Comparison of ENCODE assay signal across 16 cellular contexts in the genomic region with DNA sequence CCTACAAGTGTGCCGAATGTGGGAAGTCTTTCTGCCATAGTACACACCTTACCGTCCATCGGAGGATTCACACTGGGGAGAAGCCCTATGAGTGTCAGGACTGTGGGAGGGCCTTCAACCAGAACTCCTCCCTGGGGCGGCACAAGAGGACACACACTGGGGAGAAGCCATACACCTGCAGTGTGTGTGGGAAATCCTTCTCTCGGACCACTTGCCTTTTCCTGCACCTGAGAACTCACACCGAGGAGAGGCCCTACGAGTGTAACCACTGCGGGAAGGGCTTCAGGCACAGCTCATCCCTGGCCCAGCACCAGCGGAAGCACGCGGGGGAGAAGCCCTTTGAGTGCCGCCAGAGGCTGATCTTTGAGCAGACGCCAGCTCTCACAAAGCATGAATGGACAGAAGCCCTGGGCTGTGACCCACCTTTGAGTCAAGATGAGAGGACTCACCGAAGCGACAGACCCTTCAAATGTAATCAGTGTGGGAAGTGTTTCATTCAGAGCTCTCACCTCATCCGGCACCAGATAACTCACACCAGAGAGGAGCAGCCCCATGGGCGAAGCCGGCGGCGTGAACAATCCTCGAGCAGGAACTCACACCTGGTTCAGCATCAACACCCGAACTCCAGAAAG. TPM values are rescaled to one million over a fixed set of nuclear protein-coding genes. Genes with fewer than 3 reads are reported as not detected.
A peak's percentile ranks its signal among the peaks of the same experiment; 100 is the strongest.
DNase-seq lines count a peak whose midpoint lies in the region; ATAC-seq, FAIRE-seq and TF ChIP-seq lines count a peak whose summit lies in the region.
"Had no signal": no experiment of that assay in that cellular context is flagged by ENCODE, and none has a peak within 500 bp of the region (broad histone marks: within the 10 kb centered on the region; RNA-seq: fewer than 3 reads in every experiment).

No MANE protein-coding gene starts in this region.

- FAIRE-seq in K562 (lab: Jason Lieb, UNC) = no peak
- FAIRE-seq: GM12891, GM19239 had no signal

- POLR2A ChIA-PET in HCT116 (lab: Charles Lee) = no interaction called here
- POLR2A ChIA-PET in K562 (lab: Yijun Ruan, JAX) = no interaction called here

- no peaks in the 10 kb centered on the region for H3K9me2 ChIP-seq in HCT116 (ENCODE audit: insufficient read depth)

- TF ChIP-seq EP300 in K562 (IDR thresholded peaks at IDR 0.05; ENCODE audit: low read length) = no peak

- H3K27me3 ChIP-seq in HCT116 (ENCODE audit: insufficient read depth, low read length) (no peaks in the 10 kb centered on the region), K562 (ENCODE audit: control insufficient read depth in 2 of 2, insufficient read depth in 2 of 2, low read length in 2 of 2) (no peaks in the 10 kb centered on the region), subcutaneous abdominal adipose tissue (ENCODE audit: control insufficient read depth in 5 of 5, insufficient read depth in 4 of 5, low read length in 5 of 5) (no peaks in the 10 kb centered on the region)

- BruUV-seq in HCT116 (replicated peaks; lab: Mats Ljungman, UMichigan) (TSS peak; percentile 25), K562 (replicated peaks; lab: Mats Ljungman, UMichigan) (no TSS peak)

- H3K9me1 ChIP-seq in K562 (ENCODE audit: control insufficient read depth, insufficient read depth, low read length) = no peaks in the 10 kb centered on the region

- 98% methylated on average over 21 of the region's 22 CpGs for WGBS in K562 (ENCODE audit: insufficient coverage, low coverage, missing lambda C conversion rate)

- H3K9me3 ChIP-seq in HCT116 (ENCODE audit: control insufficient read depth in 1 of 2, insufficient read depth in 1 of 2, low read depth in 1 of 2, low read length in 2 of 2) = peaks cover 21 to 40% of the 10 kb centered on the region in 2 experiments; a peak in 3 of 4 replicates
- H3K9me3 ChIP-seq in K562 (replicated peaks; ENCODE audit: control insufficient read depth, insufficient read depth, low read depth, low read length) = peaks cover 11% of the 10 kb centered on the region
- peaks cover 7 to 45% (median 39%) of the 10 kb centered on the region in 5 donors for H3K9me3 ChIP-seq in subcutaneous abdominal adipose tissue (ENCODE audit: control insufficient read depth in 5 of 5, low read length in 5 of 5)

- no peak for TF ChIP-seq CTCF in HCT116 (IDR thresholded peaks at IDR 0.05 in 2 of 3, conservative IDR thresholded peaks at IDR 0.05 in 1 of 3; ENCODE audit: borderline replicate concordance in 1 of 3, insufficient read depth in 1 of 3, low read depth in 2 of 3, low read length in 2 of 3)
- TF ChIP-seq CTCF in K562 (IDR thresholded peaks at IDR 0.05 in 2 of 3, conservative IDR thresholded peaks at IDR 0.05 in 1 of 3; ENCODE audit: insufficient read depth in 2 of 3, low read depth in 1 of 3, low read length in 3 of 3) = no peak

- CTCF ChIA-PET in HCT116 (lab: Charles Lee) = no interaction called here
- CTCF ChIA-PET in K562 (lab: Yijun Ruan, JAX; ENCODE audit: low intra/inter-chr PET ratio) = no interaction called here

- H3K4me1 ChIP-seq in HCT116 (ENCODE audit: control insufficient read depth in 1 of 2, insufficient read depth in 2 of 2, low read length in 2 of 2) = no peaks in the 10 kb centered on the region
- no peaks in the 10 kb centered on the region for H3K4me1 ChIP-seq in K562 (replicated peaks in 1 of 2; ENCODE audit: control insufficient read depth in 2 of 2, insufficient read depth in 2 of 2, low read length in 2 of 2)
- no peaks in the 10 kb centered on the region for H3K4me1 ChIP-seq in subcutaneous abdominal adipose tissue (ENCODE audit: control insufficient read depth in 5 of 5, insufficient read depth in 5 of 5, low read length in 5 of 5)

- no peak overlapping the region for H3K27ac ChIP-seq in HCT116 (ENCODE audit: low read depth, low read length)
- no peak overlapping the region for H3K27ac ChIP-seq in K562 (ENCODE audit: extremely low read depth, low read depth, low read length)
- H3K27ac ChIP-seq in subcutaneous abdominal adipose tissue (ENCODE audit: low read depth, low read length) = no peak overlapping the region
- H3K27ac ChIP-seq: 22Rv1, C4-2B had no signal

- TF ChIP-seq POLR2A in HCT116 (IDR thresholded peaks at IDR 0.05; ENCODE audit: borderline replicate concordance, extremely low read depth, insufficient read depth, insufficient read length) (no peak), K562 (conservative IDR thresholded peaks at IDR 0.05) (no peak)

- in situ Hi-C loops in K562 (cut with MboI) = no loop called here

- intact Hi-C loops in HCT116 (cut with micrococcal nuclease) (no loop called here), K562 (cut with micrococcal nuclease) (no loop called here)

- H3K9ac ChIP-seq in HCT116 (ENCODE audit: low read length) (no peak overlapping the region), K562 (ENCODE audit: insufficient read depth in 1 of 2, low read depth in 2 of 2, low read length in 2 of 2) (no peak overlapping the region), subcutaneous abdominal adipose tissue (ENCODE audit: low read length in 5 of 5) (no peak overlapping the region)

- ATAC-seq in HCT116 = no peak
- ATAC-seq in K562 = no peak
- no peak for ATAC-seq in HG02763 (IDR thresholded peaks at IDR 0.05; ENCODE audit: unreplicated experiment)

- peaks cover 26 to 56% of the 10 kb centered on the region in 2 experiments for H3K36me3 ChIP-seq in HCT116 (ENCODE audit: control insufficient read depth in 1 of 2, insufficient read depth in 2 of 2, low read length in 2 of 2)
- H3K36me3 ChIP-seq in K562 (ENCODE audit: control insufficient read depth, insufficient read depth, low read length) = peaks cover 73% of the 10 kb centered on the region
- peaks cover 9 to 66% (median 55%) of the 10 kb centered on the region in 5 donors for H3K36me3 ChIP-seq in subcutaneous abdominal adipose tissue (ENCODE audit: control insufficient read depth in 5 of 5, insufficient read depth in 5 of 5, low read length in 5 of 5)

- TF ChIP-seq RAD21 in HCT116 (IDR thresholded peaks at IDR 0.05; ENCODE audit: low read depth) (no peak), K562 (CRISPR knock-in tag; conservative IDR thresholded peaks at IDR 0.05 in 1 of 2, IDR thresholded peaks at IDR 0.05 in 1 of 2) (no peak)

- RAD21 ChIA-PET in HCT116 (lab: Charles Lee; ENCODE audit: low non-redundant PET in 1 of 2, low total read pairs in 2 of 2, uncharacterized antibody in 2 of 2, unreplicated experiment in 2 of 2) = no interaction called here

- H2AFZ ChIP-seq in HCT116 (ENCODE audit: low read depth, low read length, poor library complexity, severe bottlenecking) (no peak overlapping the region), K562 (ENCODE audit: low read depth, low read length) (no peak overlapping the region)

- no peaks in the 10 kb centered on the region for H4K20me1 ChIP-seq in HCT116 (ENCODE audit: insufficient read depth)
- H4K20me1 ChIP-seq in K562 (replicated peaks; ENCODE audit: control insufficient read depth, insufficient read depth, low read length) = no peaks in the 10 kb centered on the region

- H3K4me3 ChIP-seq in HCT116 (replicated peaks in 1 of 2; ENCODE audit: low read depth in 1 of 2, low read length in 2 of 2) = no peak overlapping the region
- H3K4me3 ChIP-seq in K562 = no peak overlapping the region
- peak overlapping the region in 4 of 5 donors; percentile 25 to 45 (median 44) for H3K4me3 ChIP-seq in subcutaneous abdominal adipose tissue (ENCODE audit: low read depth in 1 of 5, low read length in 5 of 5)

- DNase-seq in activated effector memory CD4-positive, alpha-beta T cell treated with anti-CD3 and anti-CD28 coated beads, Interleukin-2, amount 50 U/mL, for 16 hours = peak; percentile 48
- no peak for DNase-seq in activated effector memory CD4-positive, alpha-beta T cell treated with Interleukin-2 at 50 U/mL for 16 hours
- no peak for DNase-seq in HCT116 (ENCODE audit: low read depth, low spot score)
- no peak for DNase-seq in K562 (ENCODE audit: extremely low read depth in 1 of 4, low spot score in 3 of 4)
- DNase-seq in NCI-H226 = no peak
- DNase-seq in stimulated activated CD4-positive, alpha-beta T cell treated with anti-CD3 and anti-CD28 coated beads, Interleukin-2, amount 100 ng/mL, for 24 hours = no peak
- DNase-seq: CD4-positive, alpha-beta memory T cell; DMS79; HCEC 1CT; KBM-7 had no signal

- H3K79me2 ChIP-seq in HCT116 (ENCODE audit: insufficient read depth, low read length) = no peaks in the 10 kb centered on the region
- no peaks in the 10 kb centered on the region; the same call in 1 of the 3 replicates for H3K79me2 ChIP-seq in K562 (ENCODE audit: control insufficient read depth, insufficient read depth, low read length)

- no peak overlapping the region for H3K4me2 ChIP-seq in HCT116 (ENCODE audit: low read length)
- H3K4me2 ChIP-seq in K562 (ENCODE audit: insufficient read depth, low read length) = no peak overlapping the region

RNA-seq across cellular contexts. Expression of gene ERVK3-1, which starts 10.3 kb away (rescaled TPM):
- 28.1 TPM for total RNA-seq in HCT116 (2021; ENCODE audit: unreplicated experiment)
- polyA plus RNA-seq in HCT116 (2012) = 26.7 and 29.6 TPM in 2 replicates
- 81.2 and 112 TPM in 2 replicates for total RNA-seq in K562 (2011; cell fraction: chromatin; rRNA removed; ENCODE audit: low replicate concordance)
- total RNA-seq in K562 (2011; cell fraction: nucleolus; rRNA removed) = 58.4 and 68.7 TPM in 2 replicates
- 96.3 and 156 TPM in 2 replicates for total RNA-seq in K562 (2011; cell fraction: nucleoplasm; rRNA removed)
- total RNA-seq in K562 (2014; rRNA removed) = 114 and 130 TPM in 2 replicates
- total RNA-seq in K562 (2014; rRNA removed; fragmentation: Illumina TruSeq; extraction: Trizol) = 111 and 114 TPM in 2 replicates
- total RNA-seq in K562 (2015; rRNA removed; fragmentation: Illumina TruSeq; extraction: Trizol) = 123 and 136 TPM in 2 replicates
- 84.5 and 90.3 TPM in 2 replicates for total RNA-seq in K562 (2021)
- polyA plus RNA-seq in K562 (2011; rRNA removed) = 66.9 and 87.6 TPM in 2 replicates
- polyA plus RNA-seq in K562 (2011; cell fraction: cytosol; rRNA removed) = 48.8 and 49.6 TPM in 2 replicates
- polyA plus RNA-seq in K562 (2011; cell fraction: nucleus; rRNA removed) = 180 and 251 TPM in 2 replicates
- 76.9 and 94.1 TPM in 2 replicates for polyA plus RNA-seq in K562 (2012)
- 136 and 153 TPM in 2 replicates for polyA plus RNA-seq in K562 (2014; fragmentation: Illumina TruSeq; extraction: Trizol)
- 100 to 1,000 TPM; 261 to 299 TPM for polyA plus RNA-seq in K562 (2014; fragmentation: Nextera tagmentation; extraction: Ambion mirVana)
- polyA plus RNA-seq in K562 (2014; rRNA removed) = 109 and 119 TPM in 2 replicates
- polyA minus RNA-seq in K562 (2011; rRNA and poly(A)+ RNA removed) = 61.6 and 69.6 TPM in 2 replicates
- polyA minus RNA-seq in K562 (2011; cell fraction: cytosol; rRNA and poly(A)+ RNA removed) = 21.6 and 23.1 TPM in 2 replicates
- polyA minus RNA-seq in K562 (2011; cell fraction: nucleus; rRNA and poly(A)+ RNA removed) = 105 and 140 TPM in 2 replicates

RNA-seq across cellular contexts. Expression of gene ZNF8, which starts 16.1 kb away (rescaled TPM):
- total RNA-seq in HCT116 (2021; ENCODE audit: unreplicated experiment) (6.4 TPM), K562 (2014; rRNA removed) (5.4 and 6.4 TPM in 2 replicates), K562 (2014; rRNA removed; fragmentation: Illumina TruSeq; extraction: Trizol) (5.4 and 5.6 TPM in 2 replicates), K562 (2015; rRNA removed; fragmentation: Illumina TruSeq; extraction: Trizol) (5.6 and 5.8 TPM in 2 replicates), K562 (2021) (7.0 and 7.7 TPM in 2 replicates)
- 2.6 and 3.4 TPM in 2 replicates for polyA plus RNA-seq in HCT116 (2012)
- total RNA-seq in K562 (2011; cell fraction: chromatin; rRNA removed; ENCODE audit: low replicate concordance) = 22.6 and 25.3 TPM in 2 replicates
- 15.4 and 17.0 TPM in 2 replicates for total RNA-seq in K562 (2011; cell fraction: nucleolus; rRNA removed)
- total RNA-seq in K562 (2011; cell fraction: nucleoplasm; rRNA removed) = 21.6 and 29.5 TPM in 2 replicates
- polyA plus RNA-seq in K562 (2011; rRNA removed) (4.7 and 6.4 TPM in 2 replicates), K562 (2014; fragmentation: Illumina TruSeq; extraction: Trizol) (3.1 and 3.2 TPM in 2 replicates), K562 (2014; fragmentation: Nextera tagmentation; extraction: Ambion mirVana) (1 to 10 TPM in 1 of 2 experiments, under 1 TPM in 1; 0.71 to 1.0 TPM), K562 (2014; rRNA removed) (3.7 and 3.8 TPM in 2 replicates)
- polyA plus RNA-seq in K562 (2011; cell fraction: cytosol; rRNA removed) = 4.2 and 6.3 TPM in 2 replicates
- polyA plus RNA-seq in K562 (2011; cell fraction: nucleus; rRNA removed) = 12.4 and 13.1 TPM in 2 replicates
- polyA plus RNA-seq in K562 (2012) = 1.3 and 1.5 TPM in 2 replicates
- 10.6 and 11.6 TPM in 2 replicates for polyA minus RNA-seq in K562 (2011; rRNA and poly(A)+ RNA removed)
- polyA minus RNA-seq in K562 (2011; cell fraction: cytosol; rRNA and poly(A)+ RNA removed) = 7.4 and 9.4 TPM in 2 replicates
- polyA minus RNA-seq in K562 (2011; cell fraction: nucleus; rRNA and poly(A)+ RNA removed) = 3.9 and 6.4 TPM in 2 replicates

RNA-seq across cellular contexts. Expression of gene ZSCAN22, which starts 31.9 kb away (rescaled TPM):
- total RNA-seq in HCT116 (2021; ENCODE audit: unreplicated experiment) (4.6 TPM), K562 (2014; rRNA removed) (2.6 and 3.0 TPM in 2 replicates), K562 (2014; rRNA removed; fragmentation: Illumina TruSeq; extraction: Trizol) (3.0 and 3.1 TPM in 2 replicates), K562 (2015; rRNA removed; fragmentation: Illumina TruSeq; extraction: Trizol) (4.0 and 4.1 TPM in 2 replicates), K562 (2021) (5.3 and 5.4 TPM in 2 replicates)
- polyA plus RNA-seq in HCT116 (2012) = 2.4 and 2.9 TPM in 2 replicates
- 8.8 and 18.4 TPM in 2 replicates for total RNA-seq in K562 (2011; cell fraction: chromatin; rRNA removed; ENCODE audit: low replicate concordance)
- total RNA-seq in K562 (2011; cell fraction: nucleolus; rRNA removed) = 11.1 and 14.3 TPM in 2 replicates
- 13.6 and 15.6 TPM in 2 replicates for total RNA-seq in K562 (2011; cell fraction: nucleoplasm; rRNA removed)
- polyA plus RNA-seq in K562 (2011; rRNA removed) (4.8 and 5.7 TPM in 2 replicates), K562 (2014; fragmentation: Illumina TruSeq; extraction: Trizol) (3.0 and 3.2 TPM in 2 replicates), K562 (2014; fragmentation: Nextera tagmentation; extraction: Ambion mirVana) (1 to 10 TPM in 1 of 2 experiments, under 1 TPM in 1; 0.98 to 1.9 TPM), K562 (2014; rRNA removed) (2.5 and 2.7 TPM in 2 replicates)
- 6.2 TPM in 2 replicates for polyA plus RNA-seq in K562 (2011; cell fraction: cytosol; rRNA removed)
- polyA plus RNA-seq in K562 (2011; cell fraction: nucleus; rRNA removed) = 5.1 and 5.3 TPM in 2 replicates
- polyA plus RNA-seq in K562 (2012) = 1.8 and 2.5 TPM in 2 replicates
- polyA minus RNA-seq in K562 (2011; rRNA and poly(A)+ RNA removed) = 8.5 and 10.1 TPM in 2 replicates
- 3.3 and 4.2 TPM in 2 replicates for polyA minus RNA-seq in K562 (2011; cell fraction: cytosol; rRNA and poly(A)+ RNA removed)
- 4.4 and 6.1 TPM in 2 replicates for polyA minus RNA-seq in K562 (2011; cell fraction: nucleus; rRNA and poly(A)+ RNA removed)

RNA-seq across cellular contexts. Expression of gene A1BG, which starts 58.4 kb away (rescaled TPM):
- 1.2 TPM for total RNA-seq in HCT116 (2021; ENCODE audit: unreplicated experiment)
- 0.25 and 0.62 TPM in 2 replicates for polyA plus RNA-seq in HCT116 (2012)
- 2.7 and 6.5 TPM in 2 replicates for total RNA-seq in K562 (2011; cell fraction: chromatin; rRNA removed; ENCODE audit: low replicate concordance)
- 3.0 and 4.8 TPM in 2 replicates for total RNA-seq in K562 (2011; cell fraction: nucleolus; rRNA removed)
- total RNA-seq in K562 (2011; cell fraction: nucleoplasm; rRNA removed) = 4.9 and 5.3 TPM in 2 replicates
- total RNA-seq in K562 (2014; rRNA removed) = 19.8 and 24.6 TPM in 2 replicates
- 0.76 and 0.96 TPM in 2 replicates for total RNA-seq in K562 (2014; rRNA removed; fragmentation: Illumina TruSeq; extraction: Trizol)
- 3.1 and 3.6 TPM in 2 replicates for total RNA-seq in K562 (2015; rRNA removed; fragmentation: Illumina TruSeq; extraction: Trizol)
- total RNA-seq in K562 (2021) = 11.8 and 12.1 TPM in 2 replicates
- 2.6 and 5.7 TPM in 2 replicates for polyA plus RNA-seq in K562 (2011; rRNA removed)
- 14.5 and 55.0 TPM in 2 replicates for polyA plus RNA-seq in K562 (2011; cell fraction: cytosol; rRNA removed)
- polyA plus RNA-seq in K562 (2011; cell fraction: nucleus; rRNA removed) = 4.9 and 5.4 TPM in 2 replicates
- 12.0 and 15.2 TPM in 2 replicates for polyA plus RNA-seq in K562 (2012)
- polyA plus RNA-seq in K562 (2014; fragmentation: Illumina TruSeq; extraction: Trizol) = 0.10 and 1.5 TPM in 2 replicates
- 1 to 10 TPM; 1.2 to 2.4 TPM for polyA plus RNA-seq in K562 (2014; fragmentation: Nextera tagmentation; extraction: Ambion mirVana)
- 14.0 and 15.9 TPM in 2 replicates for polyA plus RNA-seq in K562 (2014; rRNA removed)
- 0.51 and 0.56 TPM in 2 replicates for polyA minus RNA-seq in K562 (2011; rRNA and poly(A)+ RNA removed)
- polyA minus RNA-seq in K562 (2011; cell fraction: cytosol; rRNA and poly(A)+ RNA removed) = 0.48 and 3.5 TPM in 2 replicates
- polyA minus RNA-seq in K562 (2011; cell fraction: nucleus; rRNA and poly(A)+ RNA removed) = 1.3 and 1.6 TPM in 2 replicates

Comparison
In these comparisons a context has a peak if more than half of its experiments do, and no peak if none do; other contexts are left out.
1. H3K4me3 ChIP-seq: peak in subcutaneous abdominal adipose tissue (4 of 5); none in HCT116 (0 of 2) and K562 (single experiment).